Comparison of ENCODE assay signal across 9 cellular contexts in the genomic region with DNA sequence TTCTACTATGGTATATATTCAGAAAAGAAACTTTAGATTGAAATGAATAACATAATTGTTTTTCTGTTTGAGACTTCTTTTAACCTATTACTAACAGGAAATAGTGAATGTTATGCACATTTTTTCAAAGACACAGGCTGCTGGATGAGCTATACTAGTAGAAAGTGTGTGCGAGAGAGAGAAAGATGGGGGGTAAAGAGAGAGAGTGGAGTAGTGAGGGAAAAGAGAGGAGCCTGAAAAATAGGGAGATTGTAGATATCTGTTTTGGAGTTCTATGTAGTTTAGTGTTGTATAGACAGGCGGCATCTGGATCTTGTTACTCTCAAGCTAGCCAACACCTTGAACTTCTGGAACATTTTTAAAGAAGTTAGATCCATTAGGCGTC. TPM values are rescaled to one million over a fixed set of nuclear protein-coding genes. Genes with fewer than 3 reads are reported as not detected.
DNase-seq lines count a peak whose midpoint lies in the region; ATAC-seq and TF ChIP-seq lines count a peak whose summit lies in the region.
"Had no signal": no experiment of that assay in that cellular context is flagged by ENCODE, and none has a peak within 500 bp of the region (broad histone marks: within the 10 kb centered on the region; RNA-seq: fewer than 3 reads in every experiment).

No MANE protein-coding gene starts in this region.

- in situ Hi-C loops in brain microvascular endothelial cell (cut with HindIII; ENCODE audit: low pct_ligation_motif_present, low sequenced_read_pairs): loop anchor here (25.0 kb wide), 1 partner anchor 479 kb away; no protein-coding TSS in a partner anchor

- no peak overlapping the region for H2BK120ac ChIP-seq in mesendoderm (ENCODE audit: low read depth, low read length)

- H3K4me1 Mint-ChIP-seq in stimulated activated naive CD8-positive, alpha-beta T cell treated with anti-CD3 and anti-CD28 coated beads, Interleukin-15, Interleukin-2, amounts not matched to agents 100 ng/mL and 50 ng/mL, for 24 hours (ENCODE audit: low read depth): peaks cover 45% of the 10 kb centered on the region

- no peaks in the 10 kb centered on the region for H3K27me3 ChIP-seq in brain microvascular endothelial cell (replicated peaks)
- H3K27me3 ChIP-seq in mesendoderm (ENCODE audit: insufficient read depth, low read length, poor library complexity): no peaks in the 10 kb centered on the region

- peak overlapping the region; percentile 93 for H3K27ac ChIP-seq in brain microvascular endothelial cell
- H3K27ac ChIP-seq in mesendoderm (ENCODE audit: low read depth, low read length): no peak overlapping the region

- no peak overlapping the region for H3K23ac ChIP-seq in mesendoderm (ENCODE audit: low read length)

- H3K27me3 Mint-ChIP-seq in stimulated activated naive CD8-positive, alpha-beta T cell treated with anti-CD3 and anti-CD28 coated beads, Interleukin-15, Interleukin-2, amounts not matched to agents 100 ng/mL and 50 ng/mL, for 24 hours: peaks cover 27% of the 10 kb centered on the region

- H4K8ac ChIP-seq in mesendoderm (ENCODE audit: low read depth, low read length): no peak overlapping the region

- H3K4me1 ChIP-seq in mesendoderm (ENCODE audit: control insufficient read depth, low read depth, low read length): peaks cover 6% of the 10 kb centered on the region

- TF ChIP-seq CTCF in brain microvascular endothelial cell (IDR thresholded peaks at IDR 0.05; ENCODE audit: low read depth, low read length, missing control alignments): no peak

- H3K27ac Mint-ChIP-seq in stimulated activated naive CD8-positive, alpha-beta T cell treated with anti-CD3 and anti-CD28 coated beads, Interleukin-15, Interleukin-2, amounts not matched to agents 100 ng/mL and 50 ng/mL, for 24 hours: peak overlapping the region; percentile 15

- H2BK5ac ChIP-seq in mesendoderm (ENCODE audit: low read length): no peak overlapping the region

- H3K4me3 ChIP-seq in brain microvascular endothelial cell (ENCODE audit: low read depth, low read length) (peak overlapping the region; percentile 78), mesendoderm (ENCODE audit: low read length) (no peak overlapping the region)

- DNase-seq in stimulated activated naive CD8-positive, alpha-beta T cell treated with anti-CD3 and anti-CD28 coated beads, Interleukin-15, Interleukin-2, amounts not matched to agents 100 U/mL and 50 U/mL, for 24 hours: no peak
- DNase-seq in brain microvascular endothelial cell (no peak), mesendoderm (no peak)
- DNase-seq: activated effector memory CD4-positive, alpha-beta T cell treated with anti-CD3 and anti-CD28 coated beads, Interleukin-2, amount 50 U/mL, for 16 hours had no signal

- no peak overlapping the region for H2AK5ac ChIP-seq in mesendoderm (ENCODE audit: low read length)

- H4K5ac ChIP-seq in mesendoderm (ENCODE audit: low read length): no peak overlapping the region

- no peak overlapping the region for H3K4ac ChIP-seq in mesendoderm (ENCODE audit: low read depth, low read length)

- no peaks in the 10 kb centered on the region for H3K36me3 Mint-ChIP-seq in stimulated activated naive CD8-positive, alpha-beta T cell treated with anti-CD3 and anti-CD28 coated beads, Interleukin-15, Interleukin-2, amounts not matched to agents 100 ng/mL and 50 ng/mL, for 24 hours (ENCODE audit: low read depth)

- peak overlapping the region; percentile 15 for H3K56ac ChIP-seq in mesendoderm (ENCODE audit: low read length)

- no peak for ATAC-seq in stimulated activated naive CD8-positive, alpha-beta T cell treated with anti-CD3 and anti-CD28 coated beads, Interleukin-15, Interleukin-2, amounts not matched to agents 100 U/mL and 50 U/mL, for 24 hours
- ATAC-seq in GM19324 (IDR thresholded peaks at IDR 0.05; ENCODE audit: low FRiP score, unreplicated experiment) (no peak), GM19467 (IDR thresholded peaks at IDR 0.05; ENCODE audit: unreplicated experiment) (no peak), HG03025 (IDR thresholded peaks at IDR 0.05; ENCODE audit: low FRiP score, unreplicated experiment) (no peak), HG02852 (IDR thresholded peaks at IDR 0.05; ENCODE audit: unreplicated experiment) (no peak)

- no peak overlapping the region for H3K9ac ChIP-seq in mesendoderm (ENCODE audit: low read length)

- H2BK15ac ChIP-seq in mesendoderm (replicated peaks; ENCODE audit: low read depth): peak overlapping the region; percentile 13

- no peaks in the 10 kb centered on the region for H3K79me1 ChIP-seq in mesendoderm (ENCODE audit: low read length)

- WGBS in mesendoderm (ENCODE audit: extremely low coverage, insufficient coverage, low lambda C conversion rate): 100% methylated on average over 1 of the region's 3 CpGs

- H3K4me2 ChIP-seq in mesendoderm (ENCODE audit: low read length): no peak overlapping the region

- no peaks in the 10 kb centered on the region for H3K9me3 Mint-ChIP-seq in stimulated activated naive CD8-positive, alpha-beta T cell treated with anti-CD3 and anti-CD28 coated beads, Interleukin-15, Interleukin-2, amounts not matched to agents 100 ng/mL and 50 ng/mL, for 24 hours

- no peak overlapping the region for H3K18ac ChIP-seq in mesendoderm (ENCODE audit: low read length)

- H3K79me2 ChIP-seq in mesendoderm (ENCODE audit: control insufficient read depth, insufficient read depth, low read length): no peaks in the 10 kb centered on the region

- H3K36me3 ChIP-seq in brain microvascular endothelial cell (replicated peaks) (no peaks in the 10 kb centered on the region), mesendoderm (ENCODE audit: control insufficient read depth, insufficient read depth, low read length) (no peaks in the 10 kb centered on the region)

- H3K4me3 Mint-ChIP-seq in stimulated activated naive CD8-positive, alpha-beta T cell treated with anti-CD3 and anti-CD28 coated beads, Interleukin-15, Interleukin-2, amounts not matched to agents 100 ng/mL and 50 ng/mL, for 24 hours: peak overlapping the region; percentile 81

RNA-seq across cellular contexts. Expression of a gene that starts 2.4 kb away (rescaled TPM):
- polyA plus RNA-seq in mesendoderm (2013, experiment 1 of 2): 5.5 TPM
- 5.1 TPM for polyA plus RNA-seq in mesendoderm (2013, experiment 2 of 2)
